Comparison of ENCODE assay signal across 6 cellular contexts in the genomic region with DNA sequence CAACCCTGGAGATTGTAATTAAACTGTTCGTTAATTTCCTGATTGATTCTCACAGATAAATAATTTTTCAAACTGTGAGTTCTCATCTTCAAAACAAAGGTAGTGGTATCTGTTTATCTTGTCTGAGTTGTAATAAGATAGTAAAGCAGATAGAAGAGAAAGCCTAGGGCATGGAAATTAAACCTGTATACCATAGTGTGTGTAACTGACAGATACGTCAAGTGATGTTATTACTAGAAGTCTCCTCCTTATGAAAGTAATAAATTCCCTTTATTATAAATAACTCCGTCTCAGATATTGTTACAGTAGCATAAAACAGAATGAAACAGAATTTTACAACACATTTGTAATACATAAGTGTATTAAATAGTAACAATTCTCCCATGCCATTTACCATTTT.
"Had no signal": no experiment of that assay in that cellular context is flagged by ENCODE, and none has a peak within 500 bp of the region (broad histone marks: within the 10 kb centered on the region; RNA-seq: fewer than 3 reads in every experiment).

No MANE protein-coding gene starts in this region.

- H3K4me1 Mint-ChIP-seq: GM23338 had no signal

- H2AFZ ChIP-seq: GM23338 had no signal

- DNase-seq: H9, HFFc6, IMR-90 had no signal

- H3K4me2 ChIP-seq: GM23338 had no signal

- H3K9me3 Mint-ChIP-seq: HFFc6 had no signal

- H3K4me3 Mint-ChIP-seq: GM23338, H9, HFFc6 had no signal

- H3K4me3 ChIP-seq: GM23338, K562 had no signal

- H3K27ac ChIP-seq: HL-60 had no signal

- H3K27ac Mint-ChIP-seq: GM23338, H9, HFFc6 had no signal
